27 cellular contexts compared by ENCODE assay signal in genomic region chr5:86360801-86361200, GRCh38.
"Had no signal": no experiment of that assay in that cellular context is flagged by ENCODE, and none has a peak within 500 bp of the region (broad histone marks: within the 10 kb centered on the region; RNA-seq: fewer than 3 reads in every experiment).

No MANE protein-coding gene starts in this region.

- H3K27me3 ChIP-seq: esophagus squamous epithelium, stomach, thyroid gland, upper lobe of right lung had no signal

- H3K4me3 ChIP-seq: esophagus squamous epithelium, lung, mucosa of descending colon, stomach, thyroid gland, upper lobe of right lung had no signal

- H3K9me3 ChIP-seq: mucosa of descending colon, stomach, thyroid gland, upper lobe of right lung had no signal

- DNase-seq: activated CD4-positive, alpha-beta T cell treated with anti-CD3 and anti-CD28 coated beads for 4 hours; activated CD4-positive, alpha-beta T cell treated with anti-CD3 and anti-CD28 coated beads, Interleukin-2, amount 50 U/mL, for 4 hours; activated gamma-delta T cell; activated naive CD4-positive, alpha-beta T cell treated with anti-CD3 and anti-CD28 coated beads, Interleukin-2, amount 50 U/mL, for 16 hours; activated T-cell treated with anti-CD3 and anti-CD28 coated beads for 4 hours; anterior cingulate cortex; effector CD8-positive, alpha-beta T cell; esophagus squamous epithelium; foreskin melanocyte; kidney glomerular epithelial cell; mesendoderm; mucosa of descending colon; right cardiac atrium; stimulated activated CD4-positive, alpha-beta T cell treated with anti-CD3 and anti-CD28 coated beads, Interleukin-15, amount 100 ng/mL, for 24 hours; stimulated activated CD4-positive, alpha-beta T cell treated with anti-CD3 and anti-CD28 coated beads, Interleukin-2, amount 100 ng/mL, for 24 hours; stimulated activated naive B cell treated with anti-CD40 and anti-IgM and Interleukin-4, amounts not matched to agents 10 μg/mL and 1 μg/mL and 100 μg/mL, for 72 hours; stomach; T-helper 9 cell; thyroid gland; upper lobe of right lung had no signal

- H3K36me3 ChIP-seq: esophagus squamous epithelium, stomach, thyroid gland, upper lobe of right lung had no signal

- ATAC-seq: left lobe of liver; mucosa of descending colon; natural killer cell treated with Interleukin-12 subunit alpha and Interleukin-12 subunit beta and Interleukin-15 and Interleukin-18, amount 100 ng/mL, for 72 hours; right cardiac atrium; stimulated activated naive B cell treated with anti-CD40 and anti-IgM and Interleukin-4, amounts not matched to agents 10 μg/mL and 1 μg/mL and 100 μg/mL, for 72 hours; upper lobe of right lung had no signal

- H3K27ac ChIP-seq: epithelial cell of prostate, esophagus squamous epithelium, stomach, thyroid gland, upper lobe of right lung, VCaP had no signal

- FAIRE-seq: colon, TTC549 had no signal

- H3K4me1 ChIP-seq: esophagus squamous epithelium, stomach, thyroid gland, upper lobe of right lung had no signal
